1 cellular context compared by ENCODE assay signal in genomic region chr12:92779902-92780301, GRCh38.
TF ChIP-seq lines count a peak whose summit lies in the region.

No MANE protein-coding gene starts in this region.

TF ChIP-seq in GM23338, 12 proteins besides CTCF, POLR2A, EP300 and RAD21 (continued from another document):
- TF ChIP-seq ZNF462 (CRISPR knock-in tag; IDR thresholded peaks at IDR 0.05): no peak
- TF ChIP-seq ZNF114 (CRISPR knock-in tag; IDR thresholded peaks at IDR 0.05): no peak
- no peak for TF ChIP-seq ETS1 (IDR thresholded peaks at IDR 0.05)
- no peak for TF ChIP-seq EZH2 (IDR thresholded peaks at IDR 0.05; ENCODE audit: low read depth, unreplicated experiment)
